1 cellular context compared by ENCODE assay signal in genomic region chr16:678858-679807, GRCh38.
TF ChIP-seq lines count a peak whose summit lies in the region.

No MANE protein-coding gene starts in this region.

TF ChIP-seq in K562, 482 proteins besides CTCF, POLR2A, EP300 and RAD21 (continued from another document and continues in another):
- TF ChIP-seq RERE (CRISPR knock-in tag; IDR thresholded peaks at IDR 0.05; ENCODE audit: borderline replicate concordance): no peak
- TF ChIP-seq ZNF212 (CRISPR knock-in tag; IDR thresholded peaks at IDR 0.05): no peak
- TF ChIP-seq NFYB (IDR thresholded peaks at IDR 0.05; ENCODE audit: extremely low read depth, insufficient read length): no peak
- TF ChIP-seq ETS2 (tag; IDR thresholded peaks at IDR 0.05; ENCODE audit: borderline replicate concordance, poor library complexity, severe bottlenecking): no peak
- TF ChIP-seq ZBTB12 (CRISPR knock-in tag; IDR thresholded peaks at IDR 0.05): no peak
- peak; percentile 40; the same call in 1 of the 2 replicates for TF ChIP-seq DPF2 (IDR thresholded peaks at IDR 0.05)
- TF ChIP-seq CBX5 (IDR thresholded peaks at IDR 0.05; ENCODE audit: borderline replicate concordance, low read depth): no peak
- no peak for TF ChIP-seq ZNF707 (CRISPR knock-in tag; conservative IDR thresholded peaks at IDR 0.05)
- TF ChIP-seq ATF1 (CRISPR knock-in tag; IDR thresholded peaks at IDR 0.05): no peak
- no peak for TF ChIP-seq ATF1 (tag; IDR thresholded peaks at IDR 0.05)
- no peak for TF ChIP-seq TCFL5 (CRISPR knock-in tag; conservative IDR thresholded peaks at IDR 0.05)
- TF ChIP-seq SNIP1 (IDR thresholded peaks at IDR 0.05; ENCODE audit: low read depth): no peak
- no peak for TF ChIP-seq GTF2B (IDR thresholded peaks at IDR 0.05; ENCODE audit: extremely low read depth, insufficient read length)
- no peak for TF ChIP-seq TRIM25 (IDR thresholded peaks at IDR 0.05; ENCODE audit: borderline replicate concordance)
- no peak for TF ChIP-seq ZC3H8 (IDR thresholded peaks at IDR 0.05)
- TF ChIP-seq TFAM (CRISPR knock-in tag; conservative IDR thresholded peaks at IDR 0.05): no peak
- TF ChIP-seq ZBTB40 (IDR thresholded peaks at IDR 0.05): no peak
- TF ChIP-seq ZBTB40 (CRISPR knock-in tag; IDR thresholded peaks at IDR 0.05): no peak
- no peak for TF ChIP-seq NFE2L1 (tag; IDR thresholded peaks at IDR 0.05; ENCODE audit: borderline replicate concordance, low read depth)
- no peak for TF ChIP-seq ZNF316 (IDR thresholded peaks at IDR 0.05)
- no peak for TF ChIP-seq NCOA6 (IDR thresholded peaks at IDR 0.05)
- peak; percentile 69 for TF ChIP-seq HMGN3 (IDR thresholded peaks at IDR 0.05; ENCODE audit: borderline replicate concordance, extremely low read depth, insufficient read length, low read depth, low read length)
- TF ChIP-seq GABPB1 (CRISPR knock-in tag; IDR thresholded peaks at IDR 0.05): no peak
- no peak for TF ChIP-seq ZNF586 (CRISPR knock-in tag; conservative IDR thresholded peaks at IDR 0.05)
- no peak for TF ChIP-seq CHD4 (IDR thresholded peaks at IDR 0.05; ENCODE audit: insufficient read depth, insufficient replicate concordance, low read depth, low read length, poor library complexity, severe bottlenecking)
- TF ChIP-seq HOMEZ (CRISPR knock-in tag; IDR thresholded peaks at IDR 0.05): no peak
- peak; percentile 79 for TF ChIP-seq ZNF263 (CRISPR knock-in tag; IDR thresholded peaks at IDR 0.05; ENCODE audit: borderline replicate concordance)
- peak; percentile 28; the same call in 1 of the 2 replicates for TF ChIP-seq MYC (IDR thresholded peaks at IDR 0.05; ENCODE audit: low read depth, low read length)
- TF ChIP-seq MYC (CRISPR knock-in tag; IDR thresholded peaks at IDR 0.05; ENCODE audit: borderline replicate concordance, low read depth): no peak; the same call in 1 of the 2 replicates
- peak; percentile 40; the same call in 1 of the 2 replicates for TF ChIP-seq TAF7 (tag; IDR thresholded peaks at IDR 0.05)
- TF ChIP-seq ZBTB2 (IDR thresholded peaks at IDR 0.05): peak; percentile 40; the same call in 1 of the 2 replicates
- TF ChIP-seq HIVEP1 (CRISPR knock-in tag; IDR thresholded peaks at IDR 0.05): no peak
- TF ChIP-seq SRF (CRISPR knock-in tag; IDR thresholded peaks at IDR 0.05): no peak; a peak in 1 of 4 replicates
- TF ChIP-seq C11orf30 (IDR thresholded peaks at IDR 0.05; ENCODE audit: low read depth): no peak
- no peak for TF ChIP-seq EHMT2 (IDR thresholded peaks at IDR 0.05)
- TF ChIP-seq ARID1B (IDR thresholded peaks at IDR 0.05): no peak
- TF ChIP-seq EGR1 (conservative IDR thresholded peaks at IDR 0.05): peak; percentile 31; the same call in 1 of the 2 replicates
- no peak for TF ChIP-seq ZNF253 (CRISPR knock-in tag; conservative IDR thresholded peaks at IDR 0.05)
- TF ChIP-seq POLR3G (IDR thresholded peaks at IDR 0.05; ENCODE audit: extremely low read depth, insufficient read length, insufficient replicate concordance): no peak
- no peak for TF ChIP-seq RNF2 (IDR thresholded peaks at IDR 0.05)
